ENCODE assay signal across 8 cellular contexts in genomic region chr19:51704601-51705000, GRCh38. TPM values are rescaled to one million over a fixed set of nuclear protein-coding genes. Genes with fewer than 3 reads are reported as not detected.
DNase-seq lines count a peak whose midpoint lies in the region; ATAC-seq and TF ChIP-seq lines count a peak whose summit lies in the region.

No MANE protein-coding gene starts in this region.

- intact Hi-C loops in left ventricle myocardium inferior (cut with micrococcal nuclease) = no loop called here
- intact Hi-C loops in cardiac septum (cut with DNase I) = loop anchor here (1.0 to 5.0 kb wide), 2 partner anchors 14 to 93 kb away; partner anchors contain the start of gene FPR3
- intact Hi-C loops in uterus (cut with DNase I; ENCODE audit: low total_unique reads) = no loop called here

- H3K4me1 ChIP-seq in left ventricle myocardium inferior (peaks cover 47% of the 10 kb centered on the region), mononuclear cell (ENCODE audit: insufficient read depth, low read length) (peaks cover 28% of the 10 kb centered on the region), uterus (no peaks in the 10 kb centered on the region)

- no peaks in the 10 kb centered on the region for H3K27me3 ChIP-seq in left ventricle myocardium inferior (ENCODE audit: low read depth)
- peaks cover 13% of the 10 kb centered on the region for H3K27me3 ChIP-seq in mononuclear cell (ENCODE audit: insufficient read depth, low read length)
- no peaks in the 10 kb centered on the region for H3K27me3 ChIP-seq in uterus

- H3K36me3 ChIP-seq in left ventricle myocardium inferior = peaks cover 30% of the 10 kb centered on the region
- H3K36me3 ChIP-seq in uterus = no peaks in the 10 kb centered on the region

- TF ChIP-seq POLR2A in uterus (IDR thresholded peaks at IDR 0.05) = no peak

- no peak for TF ChIP-seq CTCF in left ventricle myocardium inferior (IDR thresholded peaks at IDR 0.05; ENCODE audit: borderline replicate concordance)
- TF ChIP-seq CTCF in cardiac fibroblast (IDR thresholded peaks at IDR 0.05; ENCODE audit: low read depth, low read length) = no peak
- no peak for TF ChIP-seq CTCF in uterus (IDR thresholded peaks at IDR 0.05)

- H3K9me3 ChIP-seq in left ventricle myocardium inferior (replicated peaks) (no peaks in the 10 kb centered on the region), mononuclear cell (ENCODE audit: low read depth, low read length) (no peaks in the 10 kb centered on the region), uterus (no peaks in the 10 kb centered on the region)

- H3K4me3 ChIP-seq in left ventricle myocardium inferior (peak overlapping the region; percentile 79), cardiac fibroblast (replicated peaks in 1 of 2; ENCODE audit: low read depth in 2 of 2, low read length in 2 of 2) (peak overlapping the region; percentile 57 to 59), mononuclear cell (ENCODE audit: low read length) (peak overlapping the region; percentile 85), uterus (peak overlapping the region; percentile 58 to 61)

- H3K27ac ChIP-seq in left ventricle myocardium inferior (replicated peaks) (peak overlapping the region; percentile 94), uterus (peak overlapping the region; percentile 89 to 90)

- DNase-seq in left ventricle myocardium inferior (no peak), cardiac septum (ENCODE audit: low spot score) (no peak), cardiac fibroblast (ENCODE audit: low read depth in 2 of 2) (no peak), uterus (peak in 1 of 2 donors; percentile 45), NCI-H2107 treated with DMSO at 0.1 percent for 48 hours (lab: John Stamatoyannopoulos, UW; ENCODE audit: unreplicated experiment) (no peak)

- no peak for ATAC-seq in HG03039 (IDR thresholded peaks at IDR 0.05; ENCODE audit: unreplicated experiment)
- no peak for ATAC-seq in HG03442 (IDR thresholded peaks at IDR 0.05; ENCODE audit: unreplicated experiment)

RNA-seq across cellular contexts. Expression of gene SPACA6, which starts 11.5 kb away (rescaled TPM):
- total RNA-seq in left ventricle myocardium inferior (11.8 TPM), cardiac septum (14.7 TPM), mononuclear cell (1.8 TPM), uterus (100 to 1,000 TPM in 1 of 4 donors, 10 to 100 TPM in 2, 1 to 10 TPM in 1; 9.7 to 112 (median 22.5) TPM)

RNA-seq across cellular contexts. Expression of gene HAS1, which starts 19.2 kb away (rescaled TPM):
- total RNA-seq in left ventricle myocardium inferior (0.41 TPM), cardiac septum (0.54 TPM), mononuclear cell (1.2 TPM), uterus (1 to 10 TPM in 1 of 4 donors, under 1 TPM in 3; 0.29 to 2.0 (median 0.70) TPM)

RNA-seq across cellular contexts. Expression of gene FPR1, which starts 47.1 kb away (rescaled TPM):
- total RNA-seq in left ventricle myocardium inferior (4.5 TPM), cardiac septum (5.4 TPM), mononuclear cell (81.6 TPM), uterus (10 to 100 TPM in 1 of 4 donors, 1 to 10 TPM in 2, under 1 TPM in 1; 0.51 to 58.2 (median 2.1) TPM)

RNA-seq across cellular contexts. Expression of gene FPR2, which starts 56.4 kb away (rescaled TPM):
- total RNA-seq in left ventricle myocardium inferior = 0.74 TPM
- total RNA-seq in cardiac septum = 1.4 TPM
- total RNA-seq in mononuclear cell = 7.5 TPM
- total RNA-seq in uterus = under 1 TPM in 2 of 4 donors, not detected in 2; 0.58 to 0.76 TPM

RNA-seq across cellular contexts. Expression of gene SIGLEC14, which starts 58.0 kb away (rescaled TPM):
- total RNA-seq in left ventricle myocardium inferior = 0.33 TPM
- total RNA-seq in cardiac septum = 1.2 TPM
- total RNA-seq in mononuclear cell = 28.4 TPM
- 1 to 10 TPM in 2 of 4 donors, under 1 TPM in 1, not detected in 1; 0.69 to 3.5 (median 1.0) TPM for total RNA-seq in uterus
